ENCODE assay signal across 15 cellular contexts in the genomic region with DNA sequence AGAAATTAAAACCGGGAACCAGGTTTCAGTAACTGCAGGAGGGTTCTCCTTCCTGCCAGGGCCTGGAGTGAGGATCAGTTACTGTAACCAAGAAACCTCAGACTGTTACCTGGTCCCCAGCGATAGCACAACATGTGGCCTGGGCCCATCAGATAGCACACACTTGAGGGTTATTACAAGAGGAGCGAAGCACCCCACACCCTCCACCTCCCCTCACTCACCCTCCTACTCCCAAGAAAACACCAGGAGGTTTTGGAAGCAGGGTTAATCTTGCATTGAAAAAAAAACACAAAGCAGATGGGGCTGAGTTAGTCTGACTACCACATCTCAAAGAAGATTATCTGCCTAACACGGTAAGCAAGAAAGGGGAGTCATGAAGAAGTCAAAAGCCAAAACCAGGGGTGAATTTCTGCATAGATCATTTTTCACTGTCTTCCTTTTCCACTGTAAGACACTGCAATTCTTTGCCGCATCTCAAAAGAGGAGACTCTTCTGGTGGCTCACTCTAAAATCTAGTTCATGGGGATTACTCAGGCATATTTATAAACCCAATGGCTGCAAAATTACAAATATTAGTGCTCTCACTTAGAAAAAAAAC.
DNase-seq lines count a peak whose midpoint lies in the region; ATAC-seq and TF ChIP-seq lines count a peak whose summit lies in the region.
"Had no signal": no experiment of that assay in that cellular context is flagged by ENCODE, and none has a peak within 500 bp of the region (broad histone marks: within the 10 kb centered on the region; RNA-seq: fewer than 3 reads in every experiment).

No MANE protein-coding gene starts in this region.

- H3K27ac Mint-ChIP-seq in activated CD8-positive, alpha-beta T cell treated with anti-CD3 and anti-CD28 coated beads for 36 hours, result peak overlapping the region; percentile 69
- H3K27ac Mint-ChIP-seq in chondrocyte (ENCODE audit: unreplicated experiment), result no peak overlapping the region

- no peak for TF ChIP-seq EP300 in stomach (IDR thresholded peaks at IDR 0.05)

- peaks cover 8% of the 10 kb centered on the region for H3K79me2 ChIP-seq in osteoblast (ENCODE audit: insufficient read depth, low read length)

- H3K27me3 ChIP-seq in muscle layer of colon (ENCODE audit: control insufficient read depth in 1 of 2, insufficient read depth in 2 of 2, low read length in 2 of 2), result no peaks in the 10 kb centered on the region
- H3K27me3 ChIP-seq in osteoblast (ENCODE audit: insufficient read depth, low read length), result no peaks in the 10 kb centered on the region
- no peaks in the 10 kb centered on the region for H3K27me3 ChIP-seq in stomach

- no peaks in the 10 kb centered on the region for H4K20me1 ChIP-seq in osteoblast (ENCODE audit: insufficient read depth, low read length)

- no peaks in the 10 kb centered on the region for H3K27me3 Mint-ChIP-seq in activated CD8-positive, alpha-beta T cell treated with anti-CD3 and anti-CD28 coated beads for 36 hours
- no peaks in the 10 kb centered on the region for H3K27me3 Mint-ChIP-seq in chondrocyte (ENCODE audit: low read depth)

- 75 to 77% (median 75%) methylated on average over 5 of the region's 5 CpGs for WGBS in stomach, 5 donors

- CTCF ChIA-PET in activated CD8-positive, alpha-beta T cell treated with anti-CD3 and anti-CD28 coated beads for 36 hours (lab: Charles Lee), result interaction anchor here (1.3 kb wide), 1 partner anchor 25 kb away, joined by 3 read pairs; no protein-coding TSS in a partner anchor

- TF ChIP-seq CTCF in activated CD8-positive, alpha-beta T cell treated with anti-CD3 and anti-CD28 coated beads for 36 hours (IDR thresholded peaks at IDR 0.05), result no peak
- TF ChIP-seq CTCF in chondrocyte (IDR thresholded peaks at IDR 0.05) (no peak), osteoblast (IDR thresholded peaks at IDR 0.05; ENCODE audit: extremely low read depth, low read depth, low read length) (no peak), stomach (IDR thresholded peaks at IDR 0.05) (no peak)

- H2AFZ ChIP-seq in osteoblast (ENCODE audit: low read length), result no peak overlapping the region

- H3K4me3 ChIP-seq in muscle layer of colon (ENCODE audit: low read depth in 1 of 2, low read length in 2 of 2), result no peak overlapping the region
- no peak overlapping the region for H3K4me3 ChIP-seq in osteoblast (ENCODE audit: insufficient read depth, low read length)
- no peak overlapping the region for H3K4me3 ChIP-seq in stomach
- H3K4me3 ChIP-seq: smooth muscle cell had no signal

- H3K27ac ChIP-seq in muscle layer of colon (ENCODE audit: low read depth, low read length), result peak overlapping the region; percentile 70
- H3K27ac ChIP-seq in osteoblast (ENCODE audit: low read depth, low read length), result no peak overlapping the region
- no peak overlapping the region for H3K27ac ChIP-seq in stomach
- H3K27ac ChIP-seq: KMS-11 had no signal

- no peak overlapping the region for H3K9ac ChIP-seq in muscle layer of colon (ENCODE audit: low read length)
- H3K9ac ChIP-seq: KMS-11 had no signal

- POLR2A ChIA-PET in activated CD8-positive, alpha-beta T cell treated with anti-CD3 and anti-CD28 coated beads for 36 hours (lab: Charles Lee), result no interaction called here

- peaks cover 77% of the 10 kb centered on the region for H3K4me1 ChIP-seq in muscle layer of colon (ENCODE audit: insufficient read depth, low read length)
- peaks cover 6% of the 10 kb centered on the region for H3K4me1 ChIP-seq in osteoblast (ENCODE audit: insufficient read depth, low read length)
- H3K4me1 ChIP-seq in stomach, result peaks cover 6 to 58% (median 22%) of the 10 kb centered on the region in 4 donors

- H3K4me1 Mint-ChIP-seq in activated CD8-positive, alpha-beta T cell treated with anti-CD3 and anti-CD28 coated beads for 36 hours (ENCODE audit: low read depth), result peaks cover 71% of the 10 kb centered on the region
- H3K4me1 Mint-ChIP-seq in chondrocyte (ENCODE audit: low read depth), result peaks cover 28% of the 10 kb centered on the region

- DNase-seq in D341Med (ENCODE audit: low spot score), result peak; percentile 83
- DNase-seq in HUDEP-2 (lab: John Stamatoyannopoulos, UW; ENCODE audit: unreplicated experiment in 76 of 76), result peak in 74 of 76 experiments; percentile 31 to 99 (median 93)
- DNase-seq in activated CD8-positive, alpha-beta T cell treated with anti-CD3 and anti-CD28 coated beads for 36 hours, result peak; percentile 32
- no peak for DNase-seq in chondrocyte (ENCODE audit: low spot score)
- no peak for DNase-seq in left cardiac atrium
- DNase-seq in osteoblast (ENCODE audit: insufficient read length, low spot score, missing footprints), result no peak
- no peak for DNase-seq in stomach
- DNase-seq: activated CD8-positive, alpha-beta memory T cell treated with anti-CD3 and anti-CD28 coated beads for 24 hours; effector CD8-positive, alpha-beta T cell; NCI-H2029 treated with DMSO at 0.1 percent for 48 hours; nucleus accumbens; PC-3 had no signal

- H3K36me3 ChIP-seq in muscle layer of colon (ENCODE audit: insufficient read depth, low read length) (no peaks in the 10 kb centered on the region), osteoblast (ENCODE audit: insufficient read depth, low read length) (no peaks in the 10 kb centered on the region), stomach (no peaks in the 10 kb centered on the region)

- no peak for TF ChIP-seq POLR2A in stomach (IDR thresholded peaks at IDR 0.05)

- H3K9me3 Mint-ChIP-seq in activated CD8-positive, alpha-beta T cell treated with anti-CD3 and anti-CD28 coated beads for 36 hours, result no peaks in the 10 kb centered on the region
- H3K9me3 Mint-ChIP-seq in chondrocyte (ENCODE audit: low read depth), result no peaks in the 10 kb centered on the region

- ATAC-seq in activated CD8-positive, alpha-beta T cell treated with anti-CD3 and anti-CD28 coated beads for 36 hours, result no peak
- ATAC-seq in left cardiac atrium, result no peak
- ATAC-seq: PC-3 had no signal

- H3K9me3 ChIP-seq in muscle layer of colon (ENCODE audit: low read length) (no peaks in the 10 kb centered on the region), osteoblast (ENCODE audit: low read depth, low read length) (no peaks in the 10 kb centered on the region), stomach (no peaks in the 10 kb centered on the region)

- no peak overlapping the region for H3K4me3 Mint-ChIP-seq in activated CD8-positive, alpha-beta T cell treated with anti-CD3 and anti-CD28 coated beads for 36 hours
- H3K4me3 Mint-ChIP-seq in chondrocyte (ENCODE audit: unreplicated experiment), result no peak overlapping the region

- H3K4me2 ChIP-seq in osteoblast (ENCODE audit: insufficient read depth, low read length), result no peak overlapping the region
- H3K4me2 ChIP-seq: KMS-11, smooth muscle cell had no signal

- peaks cover 6% of the 10 kb centered on the region for H3K36me3 Mint-ChIP-seq in activated CD8-positive, alpha-beta T cell treated with anti-CD3 and anti-CD28 coated beads for 36 hours (ENCODE audit: low read depth)
- no peaks in the 10 kb centered on the region for H3K36me3 Mint-ChIP-seq in chondrocyte (ENCODE audit: low read depth)

- intact Hi-C loops in activated CD8-positive, alpha-beta T cell treated with anti-CD3 and anti-CD28 coated beads for 36 hours (cut with micrococcal nuclease), result loop anchor here (5.0 kb wide), 1 partner anchor 34 kb away; no protein-coding TSS in a partner anchor
- intact Hi-C loops in left cardiac atrium (cut with DNase I), result no loop called here
- intact Hi-C loops in stomach (cut with DNase I; ENCODE audit: low total_unique reads), result no loop called here

Comparison
In these comparisons a context has a peak if more than half of its experiments do, and no peak if none do; other contexts are left out.
1. DNase-seq: peak in D341Med (single experiment), HUDEP-2 (74 of 76) and activated CD8-positive, alpha-beta T cell treated with anti-CD3 and anti-CD28 coated beads for 36 hours (single experiment); none in chondrocyte (single experiment), left cardiac atrium (single experiment), osteoblast (single experiment) and stomach (single experiment).